ENCODE assay signal across 8 cellular contexts in genomic region chr4:53366301-53366716, GRCh38. TPM values are rescaled to one million over a fixed set of nuclear protein-coding genes. Genes with fewer than 3 reads are reported as not detected.
DNase-seq lines count a peak whose midpoint lies in the region; ATAC-seq and TF ChIP-seq lines count a peak whose summit lies in the region.

No MANE protein-coding gene starts in this region.

- peaks cover 8% of the 10 kb centered on the region for H3K4me1 ChIP-seq in neural progenitor cell

- H3F3A ChIP-seq in neural progenitor cell (ENCODE audit: low read depth), result peaks cover 5% of the 10 kb centered on the region

- no peak overlapping the region for H3K9ac ChIP-seq in neural progenitor cell

- no peak for TF ChIP-seq CTCF in choroid plexus epithelial cell (conservative IDR thresholded peaks at IDR 0.05; ENCODE audit: low read depth, low read length)
- no peak for TF ChIP-seq CTCF in neural progenitor cell (IDR thresholded peaks at IDR 0.05)

- H3K36me3 Mint-ChIP-seq in neural progenitor cell, result no peaks in the 10 kb centered on the region

- no peaks in the 10 kb centered on the region for H4K20me1 ChIP-seq in neural progenitor cell (ENCODE audit: low read depth)

- H3K4me3 Mint-ChIP-seq in neural progenitor cell, result peak overlapping the region; percentile 93

- no peaks in the 10 kb centered on the region for H3K36me3 ChIP-seq in neural progenitor cell

- H3K4me3 ChIP-seq in choroid plexus epithelial cell (ENCODE audit: low read depth, low read length) (peak overlapping the region; percentile 93), neural progenitor cell (peak overlapping the region; percentile 71)

- DNase-seq in choroid plexus epithelial cell (ENCODE audit: low read depth) (no peak), neural progenitor cell (ENCODE audit: low spot score) (no peak), medulla oblongata (ENCODE audit: extremely low spot score) (no peak), nucleus accumbens (lab: John Stamatoyannopoulos, UW) (no peak), DMS79 treated with DMSO at 0.1 percent for 48 hours (lab: John Stamatoyannopoulos, UW) (no peak)
- no peak for DNase-seq in activated CD8-positive, alpha-beta memory T cell treated with anti-CD3 and anti-CD28 coated beads, Interleukin-2, amount 50 U/mL, for 4 hours

- peaks cover 49% of the 10 kb centered on the region for H3K27me3 ChIP-seq in neural progenitor cell

- ATAC-seq in GM18868 (IDR thresholded peaks at IDR 0.05; ENCODE audit: unreplicated experiment) (peak; percentile 10), HG03460 (IDR thresholded peaks at IDR 0.05; ENCODE audit: unreplicated experiment) (peak; percentile 3)

- peak overlapping the region; percentile 97 for H3K4me2 ChIP-seq in neural progenitor cell

- no peaks in the 10 kb centered on the region for H3K9me3 Mint-ChIP-seq in neural progenitor cell

- no peaks in the 10 kb centered on the region for H3K9me3 ChIP-seq in neural progenitor cell (ENCODE audit: low read depth)

- peak overlapping the region; percentile 97 for H2AFZ ChIP-seq in neural progenitor cell (replicated peaks)

- peaks cover 4% of the 10 kb centered on the region for H3K27me3 Mint-ChIP-seq in neural progenitor cell (ENCODE audit: insufficient read depth, low read depth)

- H3K27ac Mint-ChIP-seq in neural progenitor cell, result no peak overlapping the region

- peaks cover 21% of the 10 kb centered on the region for H3K4me1 Mint-ChIP-seq in neural progenitor cell

- H3K27ac ChIP-seq in neural progenitor cell, result no peak overlapping the region

- H3K79me2 ChIP-seq in neural progenitor cell (ENCODE audit: low read depth), result no peaks in the 10 kb centered on the region

RNA-seq across cellular contexts. Expression of gene SCFD2, which starts 0.4 kb away (rescaled TPM):
- 4.4 and 4.8 TPM in 2 replicates for total RNA-seq in neural progenitor cell (ENCODE audit: low replicate concordance)

RNA-seq across cellular contexts. Expression of gene FIP1L1, which starts 11.1 kb away (rescaled TPM):
- 66.5 and 88.5 TPM in 2 replicates for total RNA-seq in neural progenitor cell (ENCODE audit: low replicate concordance)
